Comparison of ENCODE assay signal across 8 cellular contexts in genomic region chr12:25130741-25131188, GRCh38.
A peak's percentile ranks its signal among the peaks of the same experiment; 100 is the strongest.
DNase-seq lines count a peak whose midpoint lies in the region; ATAC-seq and TF ChIP-seq lines count a peak whose summit lies in the region.

No MANE protein-coding gene starts in this region.

- DNase-seq in GM12865 (ENCODE audit: low read depth) (peak; percentile 53), NCI-H1417 (lab: John Stamatoyannopoulos, UW) (peak in 2 of 3 experiments; percentile 65 to 71), hepatocyte (ENCODE audit: low spot score) (peak; percentile 66), type B pancreatic cell (ENCODE audit: extremely low spot score, unreplicated experiment) (no peak), OCI-M2 (lab: John Stamatoyannopoulos, UW; ENCODE audit: unreplicated experiment) (no peak), mesenteric fat pad (ENCODE audit: low spot score) (no peak)

- no peaks in the 10 kb centered on the region for H3K4me1 ChIP-seq in hepatocyte (ENCODE audit: insufficient read depth)

- no peaks in the 10 kb centered on the region for H3K79me2 ChIP-seq in hepatocyte

- no peaks in the 10 kb centered on the region for H3K9me3 ChIP-seq in hepatocyte (ENCODE audit: low read depth)

- H3K4me3 Mint-ChIP-seq in type B pancreatic cell = no peak overlapping the region

- H3K27ac Mint-ChIP-seq in type B pancreatic cell = no peak overlapping the region

- no peaks in the 10 kb centered on the region for H3K9me2 ChIP-seq in hepatocyte (replicated peaks; ENCODE audit: insufficient read depth)

- H3K27ac ChIP-seq in VCaP = no peak overlapping the region
- no peak overlapping the region for H3K27ac ChIP-seq in hepatocyte

- no peaks in the 10 kb centered on the region for H3K27me3 ChIP-seq in hepatocyte

- ATAC-seq in HG03439 (IDR thresholded peaks at IDR 0.05; ENCODE audit: unreplicated experiment) = no peak

- H3K4me2 ChIP-seq in hepatocyte = no peak overlapping the region

- no peaks in the 10 kb centered on the region for H4K20me1 ChIP-seq in hepatocyte (ENCODE audit: insufficient read depth, poor library complexity, severe bottlenecking)

- peaks cover 15% of the 10 kb centered on the region for H3K36me3 Mint-ChIP-seq in type B pancreatic cell

- H2AFZ ChIP-seq in hepatocyte = no peak overlapping the region

- peak; percentile 48 for TF ChIP-seq CTCF in GM12865 (IDR thresholded peaks at IDR 0.05; ENCODE audit: insufficient read depth, low read depth, low read length, missing control alignments)
- peak; percentile 77 for TF ChIP-seq CTCF in VCaP (conservative IDR thresholded peaks at IDR 0.05)
- peak; percentile 87 for TF ChIP-seq CTCF in hepatocyte (IDR thresholded peaks at IDR 0.05; ENCODE audit: poor library complexity)
- peak; percentile 94 for TF ChIP-seq CTCF in type B pancreatic cell (conservative IDR thresholded peaks at IDR 0.05)

- no peak overlapping the region for H3K4me3 ChIP-seq in GM12865 (ENCODE audit: low read depth, low read length)
- H3K4me3 ChIP-seq in hepatocyte = no peak overlapping the region

- no peaks in the 10 kb centered on the region for H3K36me3 ChIP-seq in hepatocyte (replicated peaks; ENCODE audit: insufficient read depth, low read depth)

- peaks cover 5% of the 10 kb centered on the region for H3K4me1 Mint-ChIP-seq in type B pancreatic cell (ENCODE audit: unreplicated experiment)

- peaks cover 6% of the 10 kb centered on the region for H3K9me3 Mint-ChIP-seq in type B pancreatic cell

- peaks cover 4% of the 10 kb centered on the region for H3K27me3 Mint-ChIP-seq in type B pancreatic cell

Comparison
In these comparisons a context has a peak if more than half of its experiments do, and no peak if none do; other contexts are left out.
1. DNase-seq: peak in GM12865 (single experiment), NCI-H1417 (2 of 3) and hepatocyte (single experiment); none in type B pancreatic cell (single experiment), OCI-M2 (single experiment) and mesenteric fat pad (single experiment).
2. Peak in every context shown above with its lines, with median percentiles within 50 percentile points of each other: CTCF ChIP-seq.